30 cellular contexts compared by ENCODE assay signal in genomic region chr3:122546151-122546550, GRCh38. TPM values are rescaled to one million over a fixed set of nuclear protein-coding genes. Genes with fewer than 3 reads are reported as not detected.
"Had no signal": no experiment of that assay in that cellular context is flagged by ENCODE, and none has a peak within 500 bp of the region (broad histone marks: within the 10 kb centered on the region; RNA-seq: fewer than 3 reads in every experiment).

No MANE protein-coding gene starts in this region.

- H3K36me3 ChIP-seq: neural progenitor cell, ovary had no signal

- H3K4me2 ChIP-seq: neural progenitor cell, smooth muscle cell had no signal

- H2AFZ ChIP-seq: neural progenitor cell, parathyroid adenoma had no signal

- H3K27me3 ChIP-seq: neural progenitor cell, ovary, spleen, suprapubic skin, testis, tibial nerve, upper lobe of left lung, vagina had no signal

- H3K9me3 ChIP-seq: ovary, psoas muscle, spleen, suprapubic skin, testis, tibial nerve, upper lobe of left lung, vagina had no signal

- H3K4me1 ChIP-seq: neural progenitor cell, parathyroid adenoma, psoas muscle, spleen, suprapubic skin, testis, tibial nerve, upper lobe of left lung, vagina had no signal

- H3K27ac ChIP-seq: neural progenitor cell, ovary, parathyroid adenoma, psoas muscle, skin epidermis, spleen, suprapubic skin, testis, tibial nerve, upper lobe of left lung, vagina had no signal

- ATAC-seq: natural killer cell; psoas muscle; right cardiac atrium; sciatic nerve; stimulated activated memory B cell treated with anti-CD40 and anti-IgM and Interleukin-4, amounts not matched to agents 10 μg/mL and 1 μg/mL and 100 μg/mL, for 72 hours; stimulated activated naive CD8-positive, alpha-beta T cell treated with anti-CD3 and anti-CD28 coated beads, Interleukin-15, amount 100 ng/mL, for 72 hours; stimulated activated naive CD8-positive, alpha-beta T cell treated with anti-CD3 and anti-CD28 coated beads, Interleukin-15, Interleukin-2, amounts not matched to agents 100 U/mL and 50 U/mL, for 24 hours had no signal

- H3K9ac ChIP-seq: neural progenitor cell, parathyroid adenoma had no signal

- FAIRE-seq: urothelium cell line had no signal

- H3K4me3 ChIP-seq: neural progenitor cell, ovary, psoas muscle, skin epidermis, smooth muscle cell, spleen, suprapubic skin, testis, tibial nerve, upper lobe of left lung, vagina had no signal

- DNase-seq: natural killer cell; occipital lobe; ovary; posterior cingulate gyrus; psoas muscle; right cardiac atrium; spleen; stimulated activated CD4-positive, alpha-beta T cell treated with anti-CD3 and anti-CD28 coated beads, Interleukin-12 subunit alpha, Interleukin-12 subunit beta, amount 100 ng/mL, for 4 hours; stimulated activated CD4-positive, alpha-beta T cell treated with anti-CD3 and anti-CD28 coated beads, Interleukin-1b, Interleukin-23, amount 100 ng/mL, for 48 hours; stimulated activated CD4-positive, alpha-beta T cell treated with anti-CD3 and anti-CD28 coated beads, Interleukin-4, amount 100 ng/mL, for 1 hour; stimulated activated CD4-positive, alpha-beta T cell treated with anti-CD3 and anti-CD28 coated beads, Interleukin-4, amount 100 ng/mL, for 4 hours; stimulated activated CD8-positive, alpha-beta memory T cell treated with anti-CD3 and anti-CD28 coated beads, Interleukin-4, amount 100 ng/mL, for 48 hours; stimulated activated naive CD4-positive, alpha-beta T cell; stimulated activated naive CD8-positive, alpha-beta T cell treated with anti-CD3 and anti-CD28 coated beads, Interleukin-15, amount 100 ng/mL, for 72 hours; stimulated activated naive CD8-positive, alpha-beta T cell treated with anti-CD3 and anti-CD28 coated beads, Interleukin-15, Interleukin-2, amounts not matched to agents 100 U/mL and 50 U/mL, for 24 hours; substantia nigra; testis; trophoblast cell; upper lobe of left lung had no signal

RNA-seq across cellular contexts. Expression of gene PARP9, which starts 17.9 kb away (rescaled TPM):
- polyA plus RNA-seq: neural cell had no signal

RNA-seq across cellular contexts. Expression of gene DTX3L, which starts 18.0 kb away (rescaled TPM):
- polyA plus RNA-seq: neural cell had no signal

RNA-seq across cellular contexts. Expression of gene PARP15, which starts 31.3 kb away (rescaled TPM):
- total RNA-seq: occipital lobe, smooth muscle cell had no signal
- polyA plus RNA-seq: neural cell had no signal
